In the genomic region with DNA sequence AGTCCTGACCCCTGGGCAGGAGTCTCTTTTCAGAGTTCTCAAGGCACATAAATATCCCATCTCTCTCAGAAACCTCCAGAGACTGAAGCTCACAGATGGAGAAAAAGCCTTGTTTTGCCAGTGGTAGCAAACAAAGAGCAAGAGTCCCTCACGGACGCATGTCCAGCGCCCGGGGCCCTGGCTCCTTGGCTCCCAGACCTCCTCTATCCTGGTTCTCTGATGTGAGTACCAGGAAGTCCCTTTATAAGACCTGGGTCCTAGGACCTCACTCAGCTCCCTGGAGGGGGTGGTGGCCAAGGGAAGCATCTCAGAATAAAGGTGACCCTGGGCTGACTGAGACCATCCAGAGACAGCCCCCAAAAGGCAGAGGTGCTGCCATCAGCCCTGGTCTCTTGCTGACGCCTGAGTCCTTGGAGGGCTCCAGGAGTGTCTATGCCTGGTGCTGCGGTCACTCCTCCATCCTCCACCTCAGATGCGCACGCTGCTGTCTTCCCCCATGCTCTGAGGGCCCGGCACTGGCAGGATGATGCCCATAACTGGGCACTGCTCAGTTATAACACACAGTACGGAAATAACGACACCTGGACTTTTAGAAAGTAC, we compare ENCODE assay signal across 15 cellular contexts.
DNase-seq lines count a peak whose midpoint lies in the region; ATAC-seq lines count a peak whose summit lies in the region.
"Had no signal": no experiment of that assay in that cellular context is flagged by ENCODE, and none has a peak within 500 bp of the region (broad histone marks: within the 10 kb centered on the region; RNA-seq: fewer than 3 reads in every experiment).

No MANE protein-coding gene starts in this region.

- H3K36me3 ChIP-seq in ectodermal cell (ENCODE audit: control insufficient read depth, insufficient read depth, low read length) (no peaks in the 10 kb centered on the region), trophoblast cell (ENCODE audit: control insufficient read depth in 1 of 2, insufficient read depth in 2 of 2, low read length in 2 of 2) (peaks cover 42 to 56% of the 10 kb centered on the region in 2 experiments)
- H3K36me3 ChIP-seq: BE2C had no signal

- no peak overlapping the region for H4K91ac ChIP-seq in trophoblast cell (ENCODE audit: low read depth, low read length)

- H3K9ac ChIP-seq in trophoblast cell (ENCODE audit: low read length) = no peak overlapping the region

- ATAC-seq in right cardiac atrium (no peak), Right ventricle myocardium inferior (no peak)
- no peak for ATAC-seq in activated naive CD4-positive, alpha-beta T cell treated with anti-CD3 and anti-CD28 coated beads, Interleukin-2, amount 50 U/mL, for 72 hours
- ATAC-seq: GM23338 had no signal

- H3K27ac ChIP-seq in right cardiac atrium (ENCODE audit: low read length) (peak overlapping the region; percentile 0), ectodermal cell (ENCODE audit: insufficient read depth, low read depth, low read length, poor library complexity, severe bottlenecking) (peak overlapping the region; percentile 36), trophoblast cell (ENCODE audit: low read depth, low read length) (no peak overlapping the region)
- H3K27ac ChIP-seq: C4-2B, HL-60 had no signal

- H3K4me3 ChIP-seq in right cardiac atrium (ENCODE audit: low read length) (no peak overlapping the region), ectodermal cell (ENCODE audit: insufficient read depth, low read depth, low read length) (no peak overlapping the region), trophoblast cell (ENCODE audit: low read depth, low read length) (no peak overlapping the region)
- H3K4me3 ChIP-seq: GM23338 had no signal

- H4K8ac ChIP-seq in trophoblast cell (ENCODE audit: low read depth, low read length) = no peak overlapping the region

- H3K9me3 ChIP-seq in right cardiac atrium (ENCODE audit: control insufficient read depth, low read length) (no peaks in the 10 kb centered on the region), ectodermal cell (ENCODE audit: control insufficient read depth, low read length) (no peaks in the 10 kb centered on the region), trophoblast cell (ENCODE audit: insufficient read depth, low read depth, low read length) (no peaks in the 10 kb centered on the region)
- H3K9me3 ChIP-seq: BE2C had no signal

- no peak overlapping the region for H2BK5ac ChIP-seq in trophoblast cell (ENCODE audit: low read depth, low read length, poor library complexity)

- H3K23ac ChIP-seq in trophoblast cell (ENCODE audit: low read length) = no peak overlapping the region

- no peak overlapping the region for H3K4ac ChIP-seq in trophoblast cell (ENCODE audit: low read depth, low read length)

- no peak overlapping the region for H3K27ac Mint-ChIP-seq in activated naive CD4-positive, alpha-beta T cell treated with anti-CD3 and anti-CD28 coated beads, Interleukin-2, amount 50 U/mL, for 72 hours
- H3K27ac Mint-ChIP-seq: CD4-positive, alpha-beta memory T cell; GM23338 had no signal

- H2AK5ac ChIP-seq in trophoblast cell (ENCODE audit: low read length) = no peak overlapping the region

- DNase-seq in right cardiac atrium (no peak), Right ventricle myocardium inferior (ENCODE audit: missing footprints) (no peak), trophoblast cell (no peak), DMS153 (lab: John Stamatoyannopoulos, UW) (no peak), activated gamma-delta T cell (lab: John Stamatoyannopoulos, UW) (no peak)
- DNase-seq in activated naive CD4-positive, alpha-beta T cell treated with anti-CD3 and anti-CD28 coated beads, Interleukin-2, amount 50 U/mL, for 72 hours (ENCODE audit: low spot score in 2 of 2) = no peak
- DNase-seq: BE2C; CD4-positive, alpha-beta memory T cell; DND-41; GDM1; H7 had no signal

- peaks cover 0 to 4% of the 10 kb centered on the region in 2 donors for H3K9me3 Mint-ChIP-seq in activated naive CD4-positive, alpha-beta T cell treated with anti-CD3 and anti-CD28 coated beads, Interleukin-2, amount 50 U/mL, for 72 hours
- H3K9me3 Mint-ChIP-seq: GM23338 had no signal

- no peaks in the 10 kb centered on the region for H3K79me1 ChIP-seq in trophoblast cell (ENCODE audit: low read length)

- H3K79me2 ChIP-seq in trophoblast cell (ENCODE audit: control insufficient read depth, insufficient read depth, low read length, poor library complexity) = peaks cover 1% of the 10 kb centered on the region

- 95% methylated on average over 11 of the region's 11 CpGs for WGBS in right cardiac atrium
- WGBS in ectodermal cell, 2 experiments = 95 to 97% methylated on average over 11 of the region's 11 CpGs
- WGBS in trophoblast cell (ENCODE audit: extremely low coverage, insufficient coverage, insufficient read length) = no CpG with 5 or more reads among the region's 11 CpGs

- H3K4me1 ChIP-seq in right cardiac atrium (ENCODE audit: control insufficient read depth, insufficient read depth, low read length) = no peaks in the 10 kb centered on the region
- H3K4me1 ChIP-seq in ectodermal cell (ENCODE audit: control insufficient read depth, insufficient read depth, low read length) = no peaks in the 10 kb centered on the region
- no peaks in the 10 kb centered on the region for H3K4me1 ChIP-seq in trophoblast cell (ENCODE audit: control insufficient read depth in 1 of 2, insufficient read depth in 2 of 2, low read length in 2 of 2)
- H3K4me1 ChIP-seq: BE2C had no signal

- no peaks in the 10 kb centered on the region for H3K36me3 Mint-ChIP-seq in activated naive CD4-positive, alpha-beta T cell treated with anti-CD3 and anti-CD28 coated beads, Interleukin-2, amount 50 U/mL, for 72 hours
- H3K36me3 Mint-ChIP-seq: CD4-positive, alpha-beta memory T cell had no signal

- H3K18ac ChIP-seq in trophoblast cell (ENCODE audit: low read length) = no peak overlapping the region

- peak overlapping the region; percentile 24 for H4K12ac ChIP-seq in trophoblast cell (ENCODE audit: low read depth, low read length)

- intact Hi-C loops in right cardiac atrium (cut with DNase I) (no loop called here), Right ventricle myocardium inferior (cut with DNase I) (no loop called here)

- no peak overlapping the region for H3K4me2 ChIP-seq in trophoblast cell (ENCODE audit: low read length)
- H3K4me2 ChIP-seq: GM23338 had no signal

- no peak overlapping the region for H2BK120ac ChIP-seq in trophoblast cell (ENCODE audit: insufficient read depth, low read length, poor library complexity)

- no peaks in the 10 kb centered on the region for H3K27me3 ChIP-seq in right cardiac atrium (ENCODE audit: control insufficient read depth, insufficient read depth)
- no peaks in the 10 kb centered on the region for H3K27me3 ChIP-seq in ectodermal cell (ENCODE audit: control insufficient read depth, insufficient read depth, low read length, poor library complexity, severe bottlenecking)
- H3K27me3 ChIP-seq in trophoblast cell (ENCODE audit: insufficient read depth, low read length) = no peaks in the 10 kb centered on the region
- H3K27me3 ChIP-seq: BE2C had no signal

- H2BK12ac ChIP-seq in trophoblast cell (ENCODE audit: low read length) = no peak overlapping the region

- no peak overlapping the region for H3K14ac ChIP-seq in trophoblast cell (ENCODE audit: low read length)

- no peak overlapping the region for H2AFZ ChIP-seq in trophoblast cell (ENCODE audit: insufficient read depth, low read length, poor library complexity)
- H2AFZ ChIP-seq: GM23338 had no signal
